In the genomic region with DNA sequence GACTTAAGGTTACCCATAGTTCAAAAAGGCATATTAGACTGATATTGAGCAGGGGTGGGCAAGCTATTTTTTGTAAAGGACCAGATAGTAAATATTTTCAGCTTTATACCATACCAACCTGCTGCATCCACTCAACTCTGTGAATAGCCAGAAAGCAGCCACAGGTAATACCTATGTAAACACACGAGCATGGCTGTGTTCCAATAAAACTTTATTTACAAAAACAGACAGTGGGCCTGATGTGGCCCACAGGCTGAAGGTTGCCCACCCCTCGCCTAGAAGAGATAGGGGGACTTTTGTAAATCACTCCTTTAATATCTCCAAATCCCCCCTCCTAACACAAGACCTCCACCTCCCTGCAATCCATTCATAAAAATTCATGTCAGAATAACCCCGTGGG, we compare ENCODE assay signal across 2 cellular contexts.
TF ChIP-seq lines count a peak whose summit lies in the region.

No MANE protein-coding gene starts in this region.

TF ChIP-seq in HCT116, 20 proteins besides CTCF, POLR2A, EP300 and RAD21 (continued from another document):
- TF ChIP-seq FOSL1 (IDR thresholded peaks at IDR 0.05; ENCODE audit: low read depth), result no peak
- no peak for TF ChIP-seq EZH2phosphoT487 (IDR thresholded peaks at IDR 0.05; ENCODE audit: borderline replicate concordance)
- TF ChIP-seq YY1 (IDR thresholded peaks at IDR 0.05; ENCODE audit: extremely low read depth, insufficient replicate concordance, low read depth, low read length), result no peak
- TF ChIP-seq TCF7L2 (IDR thresholded peaks at IDR 0.05; ENCODE audit: borderline replicate concordance, extremely low read depth, insufficient read depth, insufficient read length), result no peak
- TF ChIP-seq CEBPB (IDR thresholded peaks at IDR 0.05; ENCODE audit: low read depth), result no peak
- TF ChIP-seq SP1 (IDR thresholded peaks at IDR 0.05; ENCODE audit: low read depth), result no peak
- TF ChIP-seq SRF (IDR thresholded peaks at IDR 0.05; ENCODE audit: low read depth), result no peak
- no peak for TF ChIP-seq ELF1 (IDR thresholded peaks at IDR 0.05; ENCODE audit: borderline replicate concordance, low read depth)
- no peak for TF ChIP-seq JUND (IDR thresholded peaks at IDR 0.05)
- no peak for TF ChIP-seq EZH2 (IDR thresholded peaks at IDR 0.05)
- TF ChIP-seq POLR2AphosphoS5 (IDR thresholded peaks at IDR 0.05; ENCODE audit: low read depth, low read length), result no peak
- TF ChIP-seq SIN3A (IDR thresholded peaks at IDR 0.05; ENCODE audit: low read depth), result no peak
- TF ChIP-seq, protein P1, sequence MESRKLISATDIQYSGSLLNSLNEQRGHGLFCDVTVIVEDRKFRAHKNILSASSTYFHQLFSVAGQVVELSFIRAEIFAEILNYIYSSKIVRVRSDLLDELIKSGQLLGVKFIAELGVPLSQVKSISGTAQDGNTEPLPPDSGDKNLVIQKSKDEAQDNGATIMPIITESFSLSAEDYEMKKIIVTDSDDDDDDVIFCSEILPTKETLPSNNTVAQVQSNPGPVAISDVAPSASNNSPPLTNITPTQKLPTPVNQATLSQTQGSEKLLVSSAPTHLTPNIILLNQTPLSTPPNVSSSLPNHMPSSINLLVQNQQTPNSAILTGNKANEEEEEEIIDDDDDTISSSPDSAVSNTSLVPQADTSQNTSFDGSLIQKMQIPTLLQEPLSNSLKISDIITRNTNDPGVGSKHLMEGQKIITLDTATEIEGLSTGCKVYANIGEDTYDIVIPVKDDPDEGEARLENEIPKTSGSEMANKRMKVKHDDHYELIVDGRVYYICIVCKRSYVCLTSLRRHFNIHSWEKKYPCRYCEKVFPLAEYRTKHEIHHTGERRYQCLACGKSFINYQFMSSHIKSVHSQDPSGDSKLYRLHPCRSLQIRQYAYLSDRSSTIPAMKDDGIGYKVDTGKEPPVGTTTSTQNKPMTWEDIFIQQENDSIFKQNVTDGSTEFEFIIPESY (IDR thresholded peaks at IDR 0.05; ENCODE audit: extremely low read depth, insufficient replicate concordance, low read length), result no peak
- TF ChIP-seq, protein P2, sequence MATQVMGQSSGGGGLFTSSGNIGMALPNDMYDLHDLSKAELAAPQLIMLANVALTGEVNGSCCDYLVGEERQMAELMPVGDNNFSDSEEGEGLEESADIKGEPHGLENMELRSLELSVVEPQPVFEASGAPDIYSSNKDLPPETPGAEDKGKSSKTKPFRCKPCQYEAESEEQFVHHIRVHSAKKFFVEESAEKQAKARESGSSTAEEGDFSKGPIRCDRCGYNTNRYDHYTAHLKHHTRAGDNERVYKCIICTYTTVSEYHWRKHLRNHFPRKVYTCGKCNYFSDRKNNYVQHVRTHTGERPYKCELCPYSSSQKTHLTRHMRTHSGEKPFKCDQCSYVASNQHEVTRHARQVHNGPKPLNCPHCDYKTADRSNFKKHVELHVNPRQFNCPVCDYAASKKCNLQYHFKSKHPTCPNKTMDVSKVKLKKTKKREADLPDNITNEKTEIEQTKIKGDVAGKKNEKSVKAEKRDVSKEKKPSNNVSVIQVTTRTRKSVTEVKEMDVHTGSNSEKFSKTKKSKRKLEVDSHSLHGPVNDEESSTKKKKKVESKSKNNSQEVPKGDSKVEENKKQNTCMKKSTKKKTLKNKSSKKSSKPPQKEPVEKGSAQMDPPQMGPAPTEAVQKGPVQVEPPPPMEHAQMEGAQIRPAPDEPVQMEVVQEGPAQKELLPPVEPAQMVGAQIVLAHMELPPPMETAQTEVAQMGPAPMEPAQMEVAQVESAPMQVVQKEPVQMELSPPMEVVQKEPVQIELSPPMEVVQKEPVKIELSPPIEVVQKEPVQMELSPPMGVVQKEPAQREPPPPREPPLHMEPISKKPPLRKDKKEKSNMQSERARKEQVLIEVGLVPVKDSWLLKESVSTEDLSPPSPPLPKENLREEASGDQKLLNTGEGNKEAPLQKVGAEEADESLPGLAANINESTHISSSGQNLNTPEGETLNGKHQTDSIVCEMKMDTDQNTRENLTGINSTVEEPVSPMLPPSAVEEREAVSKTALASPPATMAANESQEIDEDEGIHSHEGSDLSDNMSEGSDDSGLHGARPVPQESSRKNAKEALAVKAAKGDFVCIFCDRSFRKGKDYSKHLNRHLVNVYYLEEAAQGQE (IDR thresholded peaks at IDR 0.05; ENCODE audit: low read depth), result no peak

TF ChIP-seq in endothelial cell of umbilical vein, 7 proteins besides CTCF, POLR2A, EP300 and RAD21 (continued from another document):
- TF ChIP-seq GATA2 (IDR thresholded peaks at IDR 0.05; ENCODE audit: insufficient read depth, insufficient read length, low read depth, low read length), result no peak
- no peak for TF ChIP-seq FOS (IDR thresholded peaks at IDR 0.05; ENCODE audit: borderline replicate concordance, insufficient read depth, low read length)
- TF ChIP-seq, protein P3, sequence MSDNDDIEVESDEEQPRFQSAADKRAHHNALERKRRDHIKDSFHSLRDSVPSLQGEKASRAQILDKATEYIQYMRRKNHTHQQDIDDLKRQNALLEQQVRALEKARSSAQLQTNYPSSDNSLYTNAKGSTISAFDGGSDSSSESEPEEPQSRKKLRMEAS (IDR thresholded peaks at IDR 0.05; ENCODE audit: insufficient read depth, insufficient read length), result no peak
- no peak for TF ChIP-seq JUN (IDR thresholded peaks at IDR 0.05; ENCODE audit: borderline replicate concordance, insufficient read depth, insufficient read length, low read depth)
